13 cellular contexts compared by ENCODE assay signal in the genomic region with DNA sequence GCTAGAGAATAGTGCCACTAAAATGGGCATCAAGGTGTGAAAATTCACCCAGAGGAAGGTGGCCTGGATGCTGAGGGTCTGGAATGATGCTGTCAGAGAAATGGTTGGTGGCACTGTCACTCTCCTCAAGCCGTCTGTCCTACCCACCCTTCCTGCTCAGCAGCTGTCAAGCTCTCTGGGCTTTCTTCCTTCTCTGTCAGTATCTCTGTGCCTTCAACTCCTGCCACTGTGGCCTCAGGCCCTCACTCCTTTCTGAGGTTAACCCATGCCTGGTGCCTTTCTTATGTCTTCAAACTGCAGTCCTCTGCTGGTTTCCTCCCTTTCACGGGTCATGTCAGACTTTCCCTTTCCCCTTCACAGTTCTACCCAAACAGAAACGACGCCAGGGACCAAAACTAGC. TPM values are rescaled to one million over a fixed set of nuclear protein-coding genes. Genes with fewer than 3 reads are reported as not detected.
DNase-seq lines count a peak whose midpoint lies in the region; ATAC-seq and TF ChIP-seq lines count a peak whose summit lies in the region.
"Had no signal": no experiment of that assay in that cellular context is flagged by ENCODE, and none has a peak within 500 bp of the region (broad histone marks: within the 10 kb centered on the region; RNA-seq: fewer than 3 reads in every experiment).

No MANE protein-coding gene starts in this region.

- H3K27ac Mint-ChIP-seq in activated naive CD8-positive, alpha-beta T cell treated with anti-CD3 and anti-CD28 coated beads, Interleukin-2, amount 10 ng/mL, durations not matched to agents 7 days and 5 days = peak overlapping the region; percentile 10

- no TSS peak for BruUV-seq in mammary epithelial cell (replicated peaks; lab: Mats Ljungman, UMichigan)

- peaks cover 36% of the 10 kb centered on the region for H3K27me3 Mint-ChIP-seq in activated naive CD8-positive, alpha-beta T cell treated with anti-CD3 and anti-CD28 coated beads, Interleukin-2, amount 10 ng/mL, durations not matched to agents 7 days and 5 days

- H3K4me1 ChIP-seq in breast epithelium = peaks cover 0 to 2% of the 10 kb centered on the region in 2 donors
- H3K4me1 ChIP-seq in mammary epithelial cell (ENCODE audit: insufficient read depth, low read length) = peaks cover 13% of the 10 kb centered on the region
- peaks cover 2% of the 10 kb centered on the region; the same call in 1 of the 2 replicates for H3K4me1 ChIP-seq in HEK293 (ENCODE audit: control insufficient read depth, insufficient read depth, low read length)
- H3K4me1 ChIP-seq in suprapubic skin = peaks cover 36% of the 10 kb centered on the region

- H3K4me3 Mint-ChIP-seq in activated naive CD8-positive, alpha-beta T cell treated with anti-CD3 and anti-CD28 coated beads, Interleukin-2, amount 10 ng/mL, durations not matched to agents 7 days and 5 days = no peak overlapping the region

- H3K9me3 Mint-ChIP-seq in activated naive CD8-positive, alpha-beta T cell treated with anti-CD3 and anti-CD28 coated beads, Interleukin-2, amount 10 ng/mL, durations not matched to agents 7 days and 5 days = no peaks in the 10 kb centered on the region

- no peaks in the 10 kb centered on the region for H3K36me3 Mint-ChIP-seq in activated naive CD8-positive, alpha-beta T cell treated with anti-CD3 and anti-CD28 coated beads, Interleukin-2, amount 10 ng/mL, durations not matched to agents 7 days and 5 days

- intact Hi-C loops in breast epithelium (cut with DNase I; ENCODE audit: low total_unique reads) = no loop called here
- intact Hi-C loops in mammary epithelial cell (cut with micrococcal nuclease) = no loop called here

- H3K4me3 ChIP-seq in breast epithelium (no peak overlapping the region), mammary epithelial cell (replicated peaks in 1 of 3; ENCODE audit: insufficient read depth in 1 of 3, low read depth in 2 of 3, low read length in 3 of 3) (no peak overlapping the region), HEK293 (ENCODE audit: low read depth, low read length) (no peak overlapping the region), suprapubic skin (no peak overlapping the region)
- H3K4me3 ChIP-seq: K562 had no signal

- H3K27me3 ChIP-seq in breast epithelium = peaks cover 0 to 5% of the 10 kb centered on the region in 2 donors
- no peaks in the 10 kb centered on the region for H3K27me3 ChIP-seq in mammary epithelial cell (ENCODE audit: insufficient read depth, low read length)
- H3K27me3 ChIP-seq in suprapubic skin = peaks cover 10% of the 10 kb centered on the region

- no peak for TF ChIP-seq POLR2A in breast epithelium (IDR thresholded peaks at IDR 0.05)
- no peak for TF ChIP-seq POLR2A in suprapubic skin (IDR thresholded peaks at IDR 0.05)

- TF ChIP-seq EP300 in suprapubic skin (IDR thresholded peaks at IDR 0.05) = no peak

- 89% methylated on average over 4 of the region's 4 CpGs for WGBS in mammary epithelial cell (ENCODE audit: low coverage, missing lambda C conversion rate)
- 70% methylated on average over 4 of the region's 4 CpGs for WGBS in suprapubic skin

- H3K27ac ChIP-seq in breast epithelium (peak overlapping the region; percentile 9 to 19), mammary epithelial cell (ENCODE audit: insufficient read depth, low read depth, low read length) (no peak overlapping the region), HEK293 (ENCODE audit: extremely low read depth, low read depth, low read length) (no peak overlapping the region), suprapubic skin (no peak overlapping the region)

- no peak overlapping the region for H2AFZ ChIP-seq in mammary epithelial cell (ENCODE audit: low read depth, low read length)

- POLR2A ChIA-PET in HEK293 (lab: Yijun Ruan, JAX) = interaction anchor here (0.7 kb wide), 1 partner anchor 566 kb away, joined by 4 read pairs; no protein-coding TSS in a partner anchor
- POLR2A ChIA-PET in activated naive CD8-positive, alpha-beta T cell treated with anti-CD3 and anti-CD28 coated beads, Interleukin-2, amount 10 ng/mL, durations not matched to agents 7 days and 5 days (lab: Charles Lee) = interaction anchor here (0.7 to 1.1 kb wide), 2 partner anchors 13 to 29 kb away, joined by 3 to 5 read pairs; no protein-coding TSS in a partner anchor

- CTCF ChIA-PET in mammary epithelial cell (lab: Charles Lee; ENCODE audit: low non-redundant PET) (no interaction called here), HEK293 (lab: Yijun Ruan, JAX) (interaction anchor here (0.7 kb wide), 1 partner anchor 383 kb away, joined by 3 read pairs; no protein-coding TSS in a partner anchor)

- no peak for TF ChIP-seq CTCF in breast epithelium (IDR thresholded peaks at IDR 0.05)
- no peak for TF ChIP-seq CTCF in mammary epithelial cell (conservative IDR thresholded peaks at IDR 0.05 in 1 of 2, IDR thresholded peaks at IDR 0.05 in 1 of 2; ENCODE audit: extremely low read depth in 1 of 2, insufficient read depth in 1 of 2, low read depth in 1 of 2, low read length in 2 of 2)
- no peak for TF ChIP-seq CTCF in HEK293 (tag by site-specific recombination; IDR thresholded peaks at IDR 0.05)
- no peak for TF ChIP-seq CTCF in suprapubic skin (IDR thresholded peaks at IDR 0.05)

- in situ Hi-C loops in mammary epithelial cell (cut with MboI; ENCODE audit: low sequenced_read_pairs in 2 of 2) = no loop called here

- H3K79me2 ChIP-seq in mammary epithelial cell (ENCODE audit: insufficient read depth, low read length) = no peaks in the 10 kb centered on the region

- H3K9ac ChIP-seq in mammary epithelial cell (ENCODE audit: insufficient read depth, low read length) = no peak overlapping the region

- H3K36me3 ChIP-seq in breast epithelium = no peaks in the 10 kb centered on the region
- H3K36me3 ChIP-seq in mammary epithelial cell (ENCODE audit: insufficient read depth, low read length) = no peaks in the 10 kb centered on the region
- peaks cover 0 to 15% of the 10 kb centered on the region in 2 experiments; a peak in 2 of 3 replicates for H3K36me3 ChIP-seq in HEK293 (ENCODE audit: control insufficient read depth in 2 of 2, insufficient read depth in 1 of 2, low read length in 2 of 2)
- no peaks in the 10 kb centered on the region for H3K36me3 ChIP-seq in suprapubic skin

- peaks cover 23% of the 10 kb centered on the region for H3K4me1 Mint-ChIP-seq in activated naive CD8-positive, alpha-beta T cell treated with anti-CD3 and anti-CD28 coated beads, Interleukin-2, amount 10 ng/mL, durations not matched to agents 7 days and 5 days

- dilution Hi-C loops in mammary epithelial cell (cut with HindIII; ENCODE audit: low sequenced_read_pairs) = no loop called here

- H3K9me3 ChIP-seq in breast epithelium (no peaks in the 10 kb centered on the region), mammary epithelial cell (replicated peaks; ENCODE audit: insufficient read depth, low read length) (no peaks in the 10 kb centered on the region), HEK293 (ENCODE audit: control insufficient read depth, insufficient read depth, low read depth, low read length) (no peaks in the 10 kb centered on the region), suprapubic skin (no peaks in the 10 kb centered on the region)

- no peaks in the 10 kb centered on the region for H4K20me1 ChIP-seq in mammary epithelial cell (ENCODE audit: insufficient read depth, low read length)

- DNase-seq in breast epithelium (ENCODE audit: low spot score in 2 of 2) (no peak), mammary epithelial cell (no peak), NCI-H2081 (lab: John Stamatoyannopoulos, UW) (no peak), EL (no peak), suprapubic skin (ENCODE audit: low spot score in 2 of 2) (no peak)
- DNase-seq in activated naive CD8-positive, alpha-beta T cell treated with anti-CD3 and anti-CD28 coated beads, Interleukin-2, amount 10 ng/mL, durations not matched to agents 7 days and 5 days = no peak
- DNase-seq: effector memory CD4-positive, alpha-beta T cell; hypothalamus; NCI-H1105 had no signal

- H3K4me2 ChIP-seq in mammary epithelial cell (ENCODE audit: insufficient read depth, low read depth, low read length) = no peak overlapping the region

- peak; percentile 32 for ATAC-seq in activated naive CD8-positive, alpha-beta T cell treated with anti-CD3 and anti-CD28 coated beads, Interleukin-2, amount 10 ng/mL, durations not matched to agents 7 days and 5 days (ENCODE audit: low read depth)
- no peak for ATAC-seq in GM21723 (IDR thresholded peaks at IDR 0.05; ENCODE audit: unreplicated experiment)
- ATAC-seq: HCT116, K562 had no signal

TF ChIP-seq in HEK293, 187 proteins besides CTCF, POLR2A, EP300 and RAD21:
- 0 out of 2 replicates have a peak, but pooled peaks have one; percentile 14 for TF ChIP-seq PRDM1 (tag by site-specific recombination; IDR thresholded peaks at IDR 0.05)
- TF ChIP-seq, protein P1, sequence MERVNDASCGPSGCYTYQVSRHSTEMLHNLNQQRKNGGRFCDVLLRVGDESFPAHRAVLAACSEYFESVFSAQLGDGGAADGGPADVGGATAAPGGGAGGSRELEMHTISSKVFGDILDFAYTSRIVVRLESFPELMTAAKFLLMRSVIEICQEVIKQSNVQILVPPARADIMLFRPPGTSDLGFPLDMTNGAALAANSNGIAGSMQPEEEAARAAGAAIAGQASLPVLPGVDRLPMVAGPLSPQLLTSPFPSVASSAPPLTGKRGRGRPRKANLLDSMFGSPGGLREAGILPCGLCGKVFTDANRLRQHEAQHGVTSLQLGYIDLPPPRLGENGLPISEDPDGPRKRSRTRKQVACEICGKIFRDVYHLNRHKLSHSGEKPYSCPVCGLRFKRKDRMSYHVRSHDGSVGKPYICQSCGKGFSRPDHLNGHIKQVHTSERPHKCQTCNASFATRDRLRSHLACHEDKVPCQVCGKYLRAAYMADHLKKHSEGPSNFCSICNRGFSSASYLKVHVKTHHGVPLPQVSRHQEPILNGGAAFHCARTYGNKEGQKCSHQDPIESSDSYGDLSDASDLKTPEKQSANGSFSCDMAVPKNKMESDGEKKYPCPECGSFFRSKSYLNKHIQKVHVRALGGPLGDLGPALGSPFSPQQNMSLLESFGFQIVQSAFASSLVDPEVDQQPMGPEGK (tag by site-specific recombination; IDR thresholded peaks at IDR 0.05) = no peak
TF ChIP-seq in HEK293: peak in this region for 1.

RNA-seq across cellular contexts. Expression of a gene that starts 4.4 kb away (rescaled TPM):
- total RNA-seq in breast epithelium (10 to 100 TPM; 16.6 to 71.3 (median 51.5) TPM), mammary epithelial cell (1 to 10 TPM; 2.4 to 2.5 TPM), suprapubic skin (10 to 100 TPM; 11.2 to 31.5 (median 14.9) TPM)
- 1.2 TPM for polyA plus RNA-seq in mammary epithelial cell
- polyA minus RNA-seq in mammary epithelial cell = 7.8 TPM
- 1 to 10 TPM; 1.6 to 1.9 TPM for total RNA-seq in activated naive CD8-positive, alpha-beta T cell treated with anti-CD3 and anti-CD28 coated beads, Interleukin-2, amount 10 ng/mL, durations not matched to agents 7 days and 5 days

Comparison
In these comparisons a context has a peak if more than half of its experiments do, and no peak if none do; other contexts are left out.
1. H3K27ac ChIP-seq: peak in breast epithelium (2 of 2); none in mammary epithelial cell (single experiment), HEK293 (single experiment) and suprapubic skin (single experiment).